In the genomic region with DNA sequence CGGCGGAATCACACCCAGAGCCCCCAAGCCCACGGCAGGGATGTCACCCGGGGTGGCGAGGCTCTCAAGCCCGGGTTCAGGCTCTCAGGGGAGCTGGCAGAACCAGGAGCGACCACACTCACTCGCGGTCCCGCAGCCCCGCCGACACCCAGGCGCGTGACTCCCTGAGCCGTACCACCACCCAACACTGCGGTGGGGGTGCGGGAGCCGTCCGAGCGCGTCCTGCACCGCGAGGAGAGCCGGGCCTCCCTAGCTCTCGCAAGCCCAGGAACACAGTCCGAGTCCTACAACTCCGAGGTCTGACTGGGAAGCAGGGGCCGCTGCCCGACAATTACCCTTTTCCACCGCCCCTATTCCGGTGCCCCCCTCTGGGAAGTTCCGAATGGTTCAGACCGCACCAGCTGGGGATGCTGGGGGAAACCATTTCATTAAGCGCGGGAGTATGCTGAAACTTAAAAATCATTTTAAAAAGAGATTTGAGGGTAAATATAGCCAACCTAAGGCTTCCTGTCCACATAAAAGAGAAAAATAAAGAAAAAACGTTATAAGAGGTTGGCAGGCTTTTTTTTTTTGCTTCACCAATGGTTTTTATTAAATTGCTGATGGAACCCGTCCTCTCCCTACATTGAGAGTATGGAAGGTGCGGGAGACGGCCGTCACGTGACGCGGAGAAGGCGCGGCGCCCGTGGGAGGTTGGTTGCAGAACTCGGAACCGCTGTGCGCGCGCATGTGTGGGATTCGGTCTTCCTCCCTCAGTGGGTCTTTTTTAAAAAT, we compare ENCODE assay signal across 1 cellular context.
TF ChIP-seq lines count a peak whose summit lies in the region.

A gene with protein sequence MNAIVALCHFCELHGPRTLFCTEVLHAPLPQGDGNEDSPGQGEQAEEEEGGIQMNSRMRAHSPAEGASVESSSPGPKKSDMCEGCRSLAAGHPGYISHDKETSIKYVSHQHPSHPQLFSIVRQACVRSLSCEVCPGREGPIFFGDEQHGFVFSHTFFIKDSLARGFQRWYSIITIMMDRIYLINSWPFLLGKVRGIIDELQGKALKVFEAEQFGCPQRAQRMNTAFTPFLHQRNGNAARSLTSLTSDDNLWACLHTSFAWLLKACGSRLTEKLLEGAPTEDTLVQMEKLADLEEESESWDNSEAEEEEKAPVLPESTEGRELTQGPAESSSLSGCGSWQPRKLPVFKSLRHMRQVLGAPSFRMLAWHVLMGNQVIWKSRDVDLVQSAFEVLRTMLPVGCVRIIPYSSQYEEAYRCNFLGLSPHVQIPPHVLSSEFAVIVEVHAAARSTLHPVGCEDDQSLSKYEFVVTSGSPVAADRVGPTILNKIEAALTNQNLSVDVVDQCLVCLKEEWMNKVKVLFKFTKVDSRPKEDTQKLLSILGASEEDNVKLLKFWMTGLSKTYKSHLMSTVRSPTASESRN (minus strand): TSS at position 143 of the 774 bp plus-strand sequence. CDS start 9,031 bp downstream, outside the sequence.

TF ChIP-seq in HepG2, 621 proteins besides CTCF, POLR2A, EP300 and RAD21 (continued from another document and continues in another):
- TF ChIP-seq, protein P1, sequence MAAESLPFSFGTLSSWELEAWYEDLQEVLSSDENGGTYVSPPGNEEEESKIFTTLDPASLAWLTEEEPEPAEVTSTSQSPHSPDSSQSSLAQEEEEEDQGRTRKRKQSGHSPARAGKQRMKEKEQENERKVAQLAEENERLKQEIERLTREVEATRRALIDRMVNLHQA (CRISPR knock-in tag; IDR thresholded peaks at IDR 0.05): no peak
- TF ChIP-seq ZXDC (CRISPR knock-in tag; IDR thresholded peaks at IDR 0.05): no peak
- no peak for TF ChIP-seq CC2D1A (CRISPR knock-in tag; IDR thresholded peaks at IDR 0.05)
- peak; percentile 49; the same call in 1 of the 2 replicates for TF ChIP-seq ZGPAT (CRISPR knock-in tag; IDR thresholded peaks at IDR 0.05)
- no peak for TF ChIP-seq ZNF124 (CRISPR knock-in tag; IDR thresholded peaks at IDR 0.05)
- no peak for TF ChIP-seq GLMP (CRISPR knock-in tag; IDR thresholded peaks at IDR 0.05; ENCODE audit: borderline replicate concordance)
- TF ChIP-seq ZNF138 (CRISPR knock-in tag; IDR thresholded peaks at IDR 0.05; ENCODE audit: low read depth): no peak; the same call in 1 of the 2 replicates
- peak; percentile 21; the same call in 1 of the 2 replicates for TF ChIP-seq HES4 (CRISPR knock-in tag; IDR thresholded peaks at IDR 0.05; ENCODE audit: borderline replicate concordance)
- peak; percentile 34; the same call in 1 of the 2 replicates for TF ChIP-seq HOXA3 (CRISPR knock-in tag; IDR thresholded peaks at IDR 0.05)
- no peak for TF ChIP-seq PCBP2 (optimal IDR thresholded peaks at IDR 0.05; ENCODE audit: low read depth, low read length, poor library complexity, severe bottlenecking)
- 0 out of 2 replicates have a peak, but pooled peaks have one; percentile 8 for TF ChIP-seq GTF2F1 (IDR thresholded peaks at IDR 0.05; ENCODE audit: low read length)
- TF ChIP-seq SRSF1 (optimal IDR thresholded peaks at IDR 0.05; ENCODE audit: low read depth, low read length): no peak
- no peak for TF ChIP-seq ZC3H4 (CRISPR knock-in tag; IDR thresholded peaks at IDR 0.05; ENCODE audit: borderline replicate concordance)
- no peak for TF ChIP-seq SRF (IDR thresholded peaks at IDR 0.05; ENCODE audit: low read depth, low read length)
- TF ChIP-seq FOXO1 (CRISPR knock-in tag; IDR thresholded peaks at IDR 0.05): no peak
- peak; percentile 75; the same call in 1 of the 2 replicates for TF ChIP-seq YEATS2 (CRISPR knock-in tag; IDR thresholded peaks at IDR 0.05; ENCODE audit: borderline replicate concordance)
- TF ChIP-seq SNRNP70 (IDR thresholded peaks at IDR 0.05; ENCODE audit: low read depth, low read length): no peak
- TF ChIP-seq CBX5 (CRISPR knock-in tag; IDR thresholded peaks at IDR 0.05; ENCODE audit: borderline replicate concordance): peak; percentile 66; the same call in 1 of the 2 replicates
- peak; percentile 69 for TF ChIP-seq JARID2 (CRISPR knock-in tag; IDR thresholded peaks at IDR 0.05; ENCODE audit: insufficient replicate concordance)
- no peak for TF ChIP-seq ZNF34 (CRISPR knock-in tag; IDR thresholded peaks at IDR 0.05; ENCODE audit: borderline replicate concordance)
- 0 out of 2 replicates have a peak, but pooled peaks have one; percentile 21 for TF ChIP-seq MEF2D (CRISPR knock-in tag; IDR thresholded peaks at IDR 0.05)
- TF ChIP-seq PHF21A (CRISPR knock-in tag; IDR thresholded peaks at IDR 0.05): no peak
- TF ChIP-seq RARG (CRISPR knock-in tag; IDR thresholded peaks at IDR 0.05; ENCODE audit: low read depth): 0 out of 2 replicates have a peak, but pooled peaks have one; percentile 53
- no peak for TF ChIP-seq ZNF224 (CRISPR knock-in tag; IDR thresholded peaks at IDR 0.05)
- no peak for TF ChIP-seq ZNF24 (IDR thresholded peaks at IDR 0.05)
- no peak for TF ChIP-seq FOXA1 (IDR thresholded peaks at IDR 0.05)
- TF ChIP-seq FOXA1 (CRISPR knock-in tag; IDR thresholded peaks at IDR 0.05): no peak
- TF ChIP-seq POLR2AphosphoS5 (IDR thresholded peaks at IDR 0.05; ENCODE audit: low read depth, low read length): peak; percentile 90
- TF ChIP-seq, protein P2, sequence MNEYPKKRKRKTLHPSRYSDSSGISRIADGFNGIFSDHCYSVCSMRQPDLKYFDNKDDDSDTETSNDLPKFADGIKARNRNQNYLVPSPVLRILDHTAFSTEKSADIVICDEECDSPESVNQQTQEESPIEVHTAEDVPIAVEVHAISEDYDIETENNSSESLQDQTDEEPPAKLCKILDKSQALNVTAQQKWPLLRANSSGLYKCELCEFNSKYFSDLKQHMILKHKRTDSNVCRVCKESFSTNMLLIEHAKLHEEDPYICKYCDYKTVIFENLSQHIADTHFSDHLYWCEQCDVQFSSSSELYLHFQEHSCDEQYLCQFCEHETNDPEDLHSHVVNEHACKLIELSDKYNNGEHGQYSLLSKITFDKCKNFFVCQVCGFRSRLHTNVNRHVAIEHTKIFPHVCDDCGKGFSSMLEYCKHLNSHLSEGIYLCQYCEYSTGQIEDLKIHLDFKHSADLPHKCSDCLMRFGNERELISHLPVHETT (CRISPR knock-in tag; conservative IDR thresholded peaks at IDR 0.05): no peak
- TF ChIP-seq ZBTB20 (CRISPR knock-in tag; IDR thresholded peaks at IDR 0.05; ENCODE audit: borderline replicate concordance, low read depth): peak; percentile 44; the same call in 1 of the 2 replicates
- 0 out of 2 replicates have a peak, but pooled peaks have one; percentile 25 for TF ChIP-seq NFKBIZ (CRISPR knock-in tag; IDR thresholded peaks at IDR 0.05)
- peak; percentile 36; the same call in 1 of the 2 replicates for TF ChIP-seq POGZ (CRISPR knock-in tag; IDR thresholded peaks at IDR 0.05)
- TF ChIP-seq MEIS1 (CRISPR knock-in tag; IDR thresholded peaks at IDR 0.05; ENCODE audit: borderline replicate concordance): peak; percentile 43; the same call in 1 of the 2 replicates
- no peak for TF ChIP-seq ZSCAN25 (CRISPR knock-in tag; IDR thresholded peaks at IDR 0.05)
- no peak for TF ChIP-seq THAP8 (CRISPR knock-in tag; IDR thresholded peaks at IDR 0.05; ENCODE audit: borderline replicate concordance)
- TF ChIP-seq ATM (IDR thresholded peaks at IDR 0.05; ENCODE audit: borderline replicate concordance): no peak
- TF ChIP-seq, protein P3, sequence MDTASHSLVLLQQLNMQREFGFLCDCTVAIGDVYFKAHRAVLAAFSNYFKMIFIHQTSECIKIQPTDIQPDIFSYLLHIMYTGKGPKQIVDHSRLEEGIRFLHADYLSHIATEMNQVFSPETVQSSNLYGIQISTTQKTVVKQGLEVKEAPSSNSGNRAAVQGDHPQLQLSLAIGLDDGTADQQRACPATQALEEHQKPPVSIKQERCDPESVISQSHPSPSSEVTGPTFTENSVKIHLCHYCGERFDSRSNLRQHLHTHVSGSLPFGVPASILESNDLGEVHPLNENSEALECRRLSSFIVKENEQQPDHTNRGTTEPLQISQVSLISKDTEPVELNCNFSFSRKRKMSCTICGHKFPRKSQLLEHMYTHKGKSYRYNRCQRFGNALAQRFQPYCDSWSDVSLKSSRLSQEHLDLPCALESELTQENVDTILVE (CRISPR knock-in tag; IDR thresholded peaks at IDR 0.05): 0 out of 2 replicates have a peak, but pooled peaks have one; percentile 25
- TF ChIP-seq HOMEZ (CRISPR knock-in tag; IDR thresholded peaks at IDR 0.05; ENCODE audit: low read depth): no peak
- TF ChIP-seq, protein P4, sequence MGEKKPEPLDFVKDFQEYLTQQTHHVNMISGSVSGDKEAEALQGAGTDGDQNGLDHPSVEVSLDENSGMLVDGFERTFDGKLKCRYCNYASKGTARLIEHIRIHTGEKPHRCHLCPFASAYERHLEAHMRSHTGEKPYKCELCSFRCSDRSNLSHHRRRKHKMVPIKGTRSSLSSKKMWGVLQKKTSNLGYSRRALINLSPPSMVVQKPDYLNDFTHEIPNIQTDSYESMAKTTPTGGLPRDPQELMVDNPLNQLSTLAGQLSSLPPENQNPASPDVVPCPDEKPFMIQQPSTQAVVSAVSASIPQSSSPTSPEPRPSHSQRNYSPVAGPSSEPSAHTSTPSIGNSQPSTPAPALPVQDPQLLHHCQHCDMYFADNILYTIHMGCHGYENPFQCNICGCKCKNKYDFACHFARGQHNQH (CRISPR knock-in tag; IDR thresholded peaks at IDR 0.05): no peak
- TF ChIP-seq TCF7 (IDR thresholded peaks at IDR 0.05; ENCODE audit: low read depth): no peak
- no peak for TF ChIP-seq SP140L (CRISPR knock-in tag; IDR thresholded peaks at IDR 0.05; ENCODE audit: borderline replicate concordance)
- TF ChIP-seq, protein P5, sequence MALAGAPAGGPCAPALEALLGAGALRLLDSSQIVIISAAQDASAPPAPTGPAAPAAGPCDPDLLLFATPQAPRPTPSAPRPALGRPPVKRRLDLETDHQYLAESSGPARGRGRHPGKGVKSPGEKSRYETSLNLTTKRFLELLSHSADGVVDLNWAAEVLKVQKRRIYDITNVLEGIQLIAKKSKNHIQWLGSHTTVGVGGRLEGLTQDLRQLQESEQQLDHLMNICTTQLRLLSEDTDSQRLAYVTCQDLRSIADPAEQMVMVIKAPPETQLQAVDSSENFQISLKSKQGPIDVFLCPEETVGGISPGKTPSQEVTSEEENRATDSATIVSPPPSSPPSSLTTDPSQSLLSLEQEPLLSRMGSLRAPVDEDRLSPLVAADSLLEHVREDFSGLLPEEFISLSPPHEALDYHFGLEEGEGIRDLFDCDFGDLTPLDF (CRISPR knock-in tag; IDR thresholded peaks at IDR 0.05): no peak
